Comparison of ENCODE assay signal across 2 cellular contexts in genomic region chr14:69779088-69779487, GRCh38.
TF ChIP-seq lines count a peak whose summit lies in the region.

No MANE protein-coding gene starts in this region.

TF ChIP-seq in GM12891, 5 proteins besides CTCF, POLR2A, EP300 and RAD21:
- no peak for TF ChIP-seq SPI1 (IDR thresholded peaks at IDR 0.05; ENCODE audit: low read depth, low read length)
- TF ChIP-seq POU2F2 (IDR thresholded peaks at IDR 0.05; ENCODE audit: low read depth, low read length), result no peak
- TF ChIP-seq PAX5 (IDR thresholded peaks at IDR 0.05; ENCODE audit: insufficient read depth, low read length, severe bottlenecking), result no peak
- peak; percentile 69; the same call in 1 of the 2 replicates for TF ChIP-seq POLR2AphosphoS5 (IDR thresholded peaks at IDR 0.05; ENCODE audit: low read depth, low read length)
TF ChIP-seq in GM12891: peak in this region for 1.

TF ChIP-seq in K562, 482 proteins besides CTCF, POLR2A, EP300 and RAD21:
- TF ChIP-seq SUPT5H (IDR thresholded peaks at IDR 0.05), result peak; percentile 51; the same call in 1 of the 2 replicates
- 0 out of 2 replicates have a peak, but pooled peaks have one; percentile 45 for TF ChIP-seq THRB (CRISPR knock-in tag; conservative IDR thresholded peaks at IDR 0.05)
- no peak for TF ChIP-seq HSF4 (CRISPR knock-in tag; IDR thresholded peaks at IDR 0.05; ENCODE audit: borderline replicate concordance)
- TF ChIP-seq POLR2B (IDR thresholded peaks at IDR 0.05; ENCODE audit: low read depth, partially characterized antibody), result peak; percentile 43
